Comparison of ENCODE assay signal across 14 cellular contexts in genomic region chr12:57993030-57993429, GRCh38. TPM values are rescaled to one million over a fixed set of nuclear protein-coding genes. Genes with fewer than 3 reads are reported as not detected.
DNase-seq lines count a peak whose midpoint lies in the region; ATAC-seq and TF ChIP-seq lines count a peak whose summit lies in the region.
"Had no signal": no experiment of that assay in that cellular context is flagged by ENCODE, and none has a peak within 500 bp of the region (broad histone marks: within the 10 kb centered on the region; RNA-seq: fewer than 3 reads in every experiment).

No MANE protein-coding gene starts in this region.

- H3K36me3 Mint-ChIP-seq in WTC11 = peaks cover 14% of the 10 kb centered on the region

- no peak overlapping the region for H3K4me3 ChIP-seq in HFF-Myc (replicated peaks; ENCODE audit: low read depth, low read length)
- H3K4me3 ChIP-seq: skin epidermis had no signal

- CTCF ChIA-PET in WTC11 (lab: Charles Lee) = interaction anchor here (1.1 to 2.4 kb wide), 4 partner anchors 10 to 451 kb away, joined by 3 to 14 read pairs (median 6); no protein-coding TSS in a partner anchor

- H3K27ac Mint-ChIP-seq in WTC11 = no peak overlapping the region
- H3K27ac Mint-ChIP-seq: activated T-helper 2 cell treated with anti-CD3 and anti-CD28 coated beads, Interferon-gamma antibody, Interleukin-2, Interleukin-4, amounts not matched to agents 10 μg/mL and 5 μg/mL and 100 μg/mL, durations not matched to agents 14 hours and 24 hours and 36 hours; T-helper 1 cell treated with Interleukin-12 subunit alpha and Interleukin-12 subunit beta and Interleukin-4 antibody, amounts not matched to agents 30 μg/mL and 1 μg/mL, for 36 hours had no signal

- peak; percentile 36 for TF ChIP-seq CTCF in AG09319 (IDR thresholded peaks at IDR 0.05; ENCODE audit: low read depth, low read length)
- peak; percentile 38 for TF ChIP-seq CTCF in HFF-Myc (IDR thresholded peaks at IDR 0.05; ENCODE audit: low read depth, low read length, missing control alignments)
- no peak for TF ChIP-seq CTCF in WTC11 (IDR thresholded peaks at IDR 0.05)
- TF ChIP-seq CTCF in foreskin keratinocyte (conservative IDR thresholded peaks at IDR 0.05) = no peak

- H3K4me1 Mint-ChIP-seq in WTC11 = no peaks in the 10 kb centered on the region

- peaks cover 11% of the 10 kb centered on the region for H3K4me1 ChIP-seq in foreskin keratinocyte

- H3K27me3 ChIP-seq in foreskin keratinocyte = no peaks in the 10 kb centered on the region

- ATAC-seq in WTC11 (peak; percentile 51), foreskin keratinocyte (peak; percentile 40)

- POLR2A ChIA-PET in WTC11 (lab: Charles Lee) = no interaction called here

- peaks cover 6% of the 10 kb centered on the region; the same call in 1 of the 2 replicates for H3K27me3 Mint-ChIP-seq in WTC11 (ENCODE audit: low read depth)

- no peak for DNase-seq in AG09319 (ENCODE audit: extremely low read depth, low read depth)
- peak; percentile 10 for DNase-seq in HFF-Myc (ENCODE audit: extremely low read depth, low read depth)
- DNase-seq in WTC11 (ENCODE audit: low spot score) = no peak
- peak in 1 of 2 donors; percentile 11 for DNase-seq in foreskin keratinocyte
- no peak for DNase-seq in OCI-M2 (lab: John Stamatoyannopoulos, UW; ENCODE audit: unreplicated experiment)
- DNase-seq in putamen (ENCODE audit: low spot score) = no peak
- DNase-seq in stimulated activated CD4-positive, alpha-beta T cell treated with anti-CD3 and anti-CD28 coated beads, Interleukin-4, amount 100 ng/mL, for 4 hours = no peak
- no peak for DNase-seq in NCI-H1694 (lab: John Stamatoyannopoulos, UW)
- DNase-seq: cerebellar nuclear complex, NCI-H446, SHP77 treated with DMSO at 0.1 percent for 48 hours had no signal

- no peak overlapping the region for H3K27ac ChIP-seq in foreskin keratinocyte
- H3K27ac ChIP-seq: skin epidermis had no signal

- H3K4me3 Mint-ChIP-seq in WTC11 = no peak overlapping the region
- H3K4me3 Mint-ChIP-seq: T-helper 1 cell treated with Interleukin-12 subunit alpha and Interleukin-12 subunit beta and Interleukin-4 antibody, amounts not matched to agents 30 μg/mL and 1 μg/mL, for 36 hours had no signal

- peaks cover 22% of the 10 kb centered on the region for H3K9me3 Mint-ChIP-seq in WTC11

TF ChIP-seq in WTC11, 78 proteins besides CTCF, POLR2A, EP300 and RAD21:
- TF ChIP-seq TEAD1 (CRISPR knock-in tag; IDR thresholded peaks at IDR 0.05) = no peak
- TF ChIP-seq RELA (CRISPR knock-in tag; IDR thresholded peaks at IDR 0.05; ENCODE audit: borderline replicate concordance) = no peak
- TF ChIP-seq USF2 (CRISPR knock-in tag; IDR thresholded peaks at IDR 0.05) = no peak
- no peak for TF ChIP-seq JUN (CRISPR knock-in tag; IDR thresholded peaks at IDR 0.05)
- no peak for TF ChIP-seq SMAD4 (CRISPR knock-in tag; IDR thresholded peaks at IDR 0.05)
- no peak for TF ChIP-seq ZNF219 (CRISPR knock-in tag; IDR thresholded peaks at IDR 0.05; ENCODE audit: borderline replicate concordance)
- TF ChIP-seq, protein P1, sequence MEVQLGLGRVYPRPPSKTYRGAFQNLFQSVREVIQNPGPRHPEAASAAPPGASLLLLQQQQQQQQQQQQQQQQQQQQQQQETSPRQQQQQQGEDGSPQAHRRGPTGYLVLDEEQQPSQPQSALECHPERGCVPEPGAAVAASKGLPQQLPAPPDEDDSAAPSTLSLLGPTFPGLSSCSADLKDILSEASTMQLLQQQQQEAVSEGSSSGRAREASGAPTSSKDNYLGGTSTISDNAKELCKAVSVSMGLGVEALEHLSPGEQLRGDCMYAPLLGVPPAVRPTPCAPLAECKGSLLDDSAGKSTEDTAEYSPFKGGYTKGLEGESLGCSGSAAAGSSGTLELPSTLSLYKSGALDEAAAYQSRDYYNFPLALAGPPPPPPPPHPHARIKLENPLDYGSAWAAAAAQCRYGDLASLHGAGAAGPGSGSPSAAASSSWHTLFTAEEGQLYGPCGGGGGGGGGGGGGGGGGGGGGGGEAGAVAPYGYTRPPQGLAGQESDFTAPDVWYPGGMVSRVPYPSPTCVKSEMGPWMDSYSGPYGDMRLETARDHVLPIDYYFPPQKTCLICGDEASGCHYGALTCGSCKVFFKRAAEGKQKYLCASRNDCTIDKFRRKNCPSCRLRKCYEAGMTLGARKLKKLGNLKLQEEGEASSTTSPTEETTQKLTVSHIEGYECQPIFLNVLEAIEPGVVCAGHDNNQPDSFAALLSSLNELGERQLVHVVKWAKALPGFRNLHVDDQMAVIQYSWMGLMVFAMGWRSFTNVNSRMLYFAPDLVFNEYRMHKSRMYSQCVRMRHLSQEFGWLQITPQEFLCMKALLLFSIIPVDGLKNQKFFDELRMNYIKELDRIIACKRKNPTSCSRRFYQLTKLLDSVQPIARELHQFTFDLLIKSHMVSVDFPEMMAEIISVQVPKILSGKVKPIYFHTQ (CRISPR knock-in tag; IDR thresholded peaks at IDR 0.05) = no peak

RNA-seq across cellular contexts. Expression of gene ATP23, which starts 51.7 kb away (rescaled TPM):
- total RNA-seq in WTC11 (2021) = 5.6 to 7.0 TPM (median 6.1 TPM) in 3 replicates
- total RNA-seq in foreskin keratinocyte = 6.3 and 6.5 TPM in 2 replicates
- 8.6 and 9.9 TPM in 2 replicates for polyA plus RNA-seq in foreskin keratinocyte

Comparison
In these comparisons a context has a peak if more than half of its experiments do, and no peak if none do; other contexts are left out.
1. CTCF ChIP-seq: peak in AG09319 (single experiment) and HFF-Myc (single experiment); none in WTC11 (single experiment) and foreskin keratinocyte (single experiment).